Comparison of ENCODE assay signal across 8 cellular contexts in genomic region chr16:3879887-3880564, GRCh38. TPM values are rescaled to one million over a fixed set of nuclear protein-coding genes. Genes with fewer than 3 reads are reported as not detected.
DNase-seq lines count a peak whose midpoint lies in the region; ATAC-seq, FAIRE-seq and TF ChIP-seq lines count a peak whose summit lies in the region.

No MANE protein-coding gene starts in this region.

- no peaks in the 10 kb centered on the region for H3K9me3 Mint-ChIP-seq in Calu3 (ENCODE audit: low read depth, unreplicated experiment)

- H4K20me1 ChIP-seq in KMS-11 (ENCODE audit: insufficient read depth) = peaks cover 41% of the 10 kb centered on the region

- H3K27me3 Mint-ChIP-seq in Calu3 (ENCODE audit: unreplicated experiment) = no peaks in the 10 kb centered on the region

- H3K79me2 ChIP-seq in KMS-11 (ENCODE audit: insufficient read depth, low read depth) = peaks cover 47% of the 10 kb centered on the region

- BruUV-seq in Calu3 (replicated peaks; lab: Mats Ljungman, UMichigan) = no TSS peak

- peaks cover 25% of the 10 kb centered on the region for H3K4me1 ChIP-seq in KMS-11 (ENCODE audit: low read depth, poor library complexity, severe bottlenecking)
- peaks cover 20 to 26% of the 10 kb centered on the region in 2 donors for H3K4me1 ChIP-seq in kidney (ENCODE audit: control insufficient read depth in 1 of 2, insufficient read depth in 1 of 2, low read depth in 1 of 2, low read length in 2 of 2)

- peak overlapping the region; percentile 90; the same call in 1 of the 2 replicates for H3K4me2 ChIP-seq in KMS-11

- H3K4me1 Mint-ChIP-seq in Calu3 (ENCODE audit: low read depth, unreplicated experiment) = peaks cover 36% of the 10 kb centered on the region

- no peak overlapping the region for H2AFZ ChIP-seq in KMS-11 (ENCODE audit: low read depth)

- peaks cover 45% of the 10 kb centered on the region for H3K36me3 Mint-ChIP-seq in Calu3 (ENCODE audit: insufficient read depth, unreplicated experiment)

- no peak for FAIRE-seq in bronchial epithelial cell (lab: Jason Lieb, UNC)
- FAIRE-seq in kidney (lab: Jason Lieb, UNC) = no peak

- H3K27ac ChIP-seq in KMS-11 = no peak overlapping the region
- H3K27ac ChIP-seq in WERI-Rb-1 = peak overlapping the region; percentile 60; the same call in 1 of the 2 replicates
- peak overlapping the region in 1 of 2 donors; percentile 67 for H3K27ac ChIP-seq in kidney (ENCODE audit: low read depth in 2 of 2, low read length in 2 of 2)

- H3K9me3 ChIP-seq in WERI-Rb-1 (ENCODE audit: severe bottlenecking) (no peaks in the 10 kb centered on the region), kidney (ENCODE audit: control insufficient read depth in 1 of 2, low read length in 2 of 2) (no peaks in the 10 kb centered on the region)

- ATAC-seq in GM21515 (IDR thresholded peaks at IDR 0.05; ENCODE audit: unreplicated experiment) = peak; percentile 45

- peak overlapping the region; percentile 71; the same call in 1 of the 2 replicates for H3K9ac ChIP-seq in KMS-11
- peak overlapping the region in 1 of 2 donors; percentile 29 for H3K9ac ChIP-seq in kidney (ENCODE audit: low read length in 2 of 2)

- CTCF ChIA-PET in Calu3 (lab: Charles Lee) = interaction anchor here (0.5 to 1.1 kb wide), 4 partner anchors 9 to 374 kb away, joined by 3 to 6 read pairs (median 4); no protein-coding TSS in a partner anchor

- intact Hi-C loops in Calu3 (cut with micrococcal nuclease; ENCODE audit: unreplicated experiment) = loop anchor here (5.0 to 10.0 kb wide), 2 partner anchors 105 to 188 kb away; no protein-coding TSS in a partner anchor
- intact Hi-C loops in kidney (cut with DNase I) = no loop called here

- DNase-seq in Calu3 (peak; percentile 86), WERI-Rb-1 (peak; percentile 68), bronchial epithelial cell (ENCODE audit: low read depth) (no peak), kidney (peak; percentile 92), NCI-H1105 treated with DMSO at 0.1 percent for 48 hours (lab: John Stamatoyannopoulos, UW) (no peak)
- peak; percentile 34 to 53 (median 48) for DNase-seq in stimulated activated CD4-positive, alpha-beta T cell treated with anti-CD3 and anti-CD28 coated beads, Interleukin-1b, Interleukin-23, amount 100 ng/mL, for 24 hours (ENCODE audit: low read depth in 4 of 4, low spot score in 1 of 4)

- no peak overlapping the region for H3K27ac Mint-ChIP-seq in Calu3 (ENCODE audit: unreplicated experiment)

- H3K27me3 ChIP-seq in KMS-11 (ENCODE audit: insufficient read depth, low read depth) (no peaks in the 10 kb centered on the region), WERI-Rb-1 (ENCODE audit: insufficient read depth, low read depth, severe bottlenecking) (no peaks in the 10 kb centered on the region), bronchial epithelial cell (ENCODE audit: control insufficient read depth, insufficient read depth, low read length) (no peaks in the 10 kb centered on the region)

- H3K4me3 Mint-ChIP-seq in Calu3 (ENCODE audit: low read depth, unreplicated experiment) = peak overlapping the region; percentile 88

- TF ChIP-seq CTCF in Calu3 (IDR thresholded peaks at IDR 0.05; ENCODE audit: unreplicated experiment) = no peak
- no peak for TF ChIP-seq CTCF in KMS-11 (conservative IDR thresholded peaks at IDR 0.05; ENCODE audit: low read depth, low read length)
- 0 out of 2 replicates have a peak, but pooled peaks have one; percentile 9 for TF ChIP-seq CTCF in WERI-Rb-1 (IDR thresholded peaks at IDR 0.05; ENCODE audit: low read depth, low read length)
- TF ChIP-seq CTCF in bronchial epithelial cell (IDR thresholded peaks at IDR 0.05; ENCODE audit: insufficient read depth, low read length, severe bottlenecking) = peak; percentile 25
- TF ChIP-seq CTCF in kidney (IDR thresholded peaks at IDR 0.05; ENCODE audit: borderline replicate concordance, extremely low read depth, insufficient read depth) = peak; percentile 57

- H3K36me3 ChIP-seq in KMS-11 (ENCODE audit: insufficient read depth) (no peaks in the 10 kb centered on the region), WERI-Rb-1 (peaks cover 34% of the 10 kb centered on the region), bronchial epithelial cell (ENCODE audit: control insufficient read depth, insufficient read depth, low read length) (no peaks in the 10 kb centered on the region), kidney (ENCODE audit: control insufficient read depth in 1 of 2, insufficient read depth in 2 of 2, low read length in 2 of 2) (no peaks in the 10 kb centered on the region)

- H3K4me3 ChIP-seq in KMS-11 (IDR thresholded peaks at IDR 0.05; ENCODE audit: insufficient read depth, low read depth, low read length) (peak overlapping the region; percentile 42), WERI-Rb-1 (ENCODE audit: low read depth, low read length) (peak overlapping the region; percentile 55), bronchial epithelial cell (ENCODE audit: low read depth, low read length) (peak overlapping the region; percentile 63), kidney (ENCODE audit: low read length in 2 of 2) (peak overlapping the region; percentile 74 to 90)

RNA-seq across cellular contexts. Expression of gene CREBBP, which starts 0.5 kb away (rescaled TPM):
- 91.0 and 92.0 TPM in 2 replicates for total RNA-seq in Calu3 (2022)
- total RNA-seq in bronchial epithelial cell = 7.4 and 12.8 TPM in 2 replicates
- 74.6 TPM for total RNA-seq in kidney
- polyA plus RNA-seq in kidney (ENCODE audit: insufficient read depth, low read depth, low replicate concordance) = 5.9 TPM

Comparison
In these comparisons a context has a peak if more than half of its experiments do, and no peak if none do; other contexts are left out.
1. DNase-seq: peak in Calu3 (single experiment), WERI-Rb-1 (single experiment), kidney (single experiment) and stimulated activated CD4-positive, alpha-beta T cell treated with anti-CD3 and anti-CD28 coated beads, Interleukin-1b, Interleukin-23, amount 100 ng/mL, for 24 hours (4 of 4); none in bronchial epithelial cell (single experiment) and NCI-H1105 treated with DMSO at 0.1 percent for 48 hours (single experiment).
2. CTCF ChIP-seq: peak in WERI-Rb-1 (single experiment), bronchial epithelial cell (single experiment) and kidney (single experiment); none in Calu3 (single experiment) and KMS-11 (single experiment).
3. Peak in every context shown above with its lines, with median percentiles within 50 percentile points of each other: H3K4me3 ChIP-seq.